ENCODE assay signal across 1 cellular context in the genomic region with DNA sequence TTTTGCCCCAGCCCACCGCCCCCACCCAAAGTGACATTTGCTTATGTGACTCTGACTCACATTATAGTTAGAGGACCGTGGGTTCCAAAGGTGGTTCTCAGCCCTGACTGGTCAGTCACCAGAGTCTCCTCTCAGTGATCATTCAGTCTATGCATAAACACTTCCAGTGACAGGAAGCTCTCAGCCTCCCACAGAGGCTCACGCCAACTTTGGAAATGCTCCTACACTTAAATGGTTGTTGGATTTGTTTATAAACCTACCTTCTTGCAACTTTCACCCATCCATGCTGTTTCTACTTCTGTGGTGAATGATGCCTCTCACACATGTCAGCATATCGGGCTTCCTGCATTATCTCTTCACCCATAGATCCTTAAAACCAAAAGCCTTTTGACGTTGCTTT.
TF ChIP-seq lines count a peak whose summit lies in the region.

No MANE protein-coding gene starts in this region.

TF ChIP-seq in liver, 16 proteins besides CTCF, POLR2A, EP300 and RAD21 (continued from another document):
- TF ChIP-seq, protein P1, sequence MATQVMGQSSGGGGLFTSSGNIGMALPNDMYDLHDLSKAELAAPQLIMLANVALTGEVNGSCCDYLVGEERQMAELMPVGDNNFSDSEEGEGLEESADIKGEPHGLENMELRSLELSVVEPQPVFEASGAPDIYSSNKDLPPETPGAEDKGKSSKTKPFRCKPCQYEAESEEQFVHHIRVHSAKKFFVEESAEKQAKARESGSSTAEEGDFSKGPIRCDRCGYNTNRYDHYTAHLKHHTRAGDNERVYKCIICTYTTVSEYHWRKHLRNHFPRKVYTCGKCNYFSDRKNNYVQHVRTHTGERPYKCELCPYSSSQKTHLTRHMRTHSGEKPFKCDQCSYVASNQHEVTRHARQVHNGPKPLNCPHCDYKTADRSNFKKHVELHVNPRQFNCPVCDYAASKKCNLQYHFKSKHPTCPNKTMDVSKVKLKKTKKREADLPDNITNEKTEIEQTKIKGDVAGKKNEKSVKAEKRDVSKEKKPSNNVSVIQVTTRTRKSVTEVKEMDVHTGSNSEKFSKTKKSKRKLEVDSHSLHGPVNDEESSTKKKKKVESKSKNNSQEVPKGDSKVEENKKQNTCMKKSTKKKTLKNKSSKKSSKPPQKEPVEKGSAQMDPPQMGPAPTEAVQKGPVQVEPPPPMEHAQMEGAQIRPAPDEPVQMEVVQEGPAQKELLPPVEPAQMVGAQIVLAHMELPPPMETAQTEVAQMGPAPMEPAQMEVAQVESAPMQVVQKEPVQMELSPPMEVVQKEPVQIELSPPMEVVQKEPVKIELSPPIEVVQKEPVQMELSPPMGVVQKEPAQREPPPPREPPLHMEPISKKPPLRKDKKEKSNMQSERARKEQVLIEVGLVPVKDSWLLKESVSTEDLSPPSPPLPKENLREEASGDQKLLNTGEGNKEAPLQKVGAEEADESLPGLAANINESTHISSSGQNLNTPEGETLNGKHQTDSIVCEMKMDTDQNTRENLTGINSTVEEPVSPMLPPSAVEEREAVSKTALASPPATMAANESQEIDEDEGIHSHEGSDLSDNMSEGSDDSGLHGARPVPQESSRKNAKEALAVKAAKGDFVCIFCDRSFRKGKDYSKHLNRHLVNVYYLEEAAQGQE (IDR thresholded peaks at IDR 0.05) = no peak
